ENCODE assay signal across 19 cellular contexts in genomic region chr4:84606645-84607044, GRCh38. TPM values are rescaled to one million over a fixed set of nuclear protein-coding genes. Genes with fewer than 3 reads are reported as not detected.
"Had no signal": no experiment of that assay in that cellular context is flagged by ENCODE, and none has a peak within 500 bp of the region (broad histone marks: within the 10 kb centered on the region; RNA-seq: fewer than 3 reads in every experiment).

No MANE protein-coding gene starts in this region.

- H3K36me3 ChIP-seq: adrenal gland had no signal

- H3K9me3 ChIP-seq: adrenal gland, Peyer's patch had no signal

- H3K27ac ChIP-seq: adrenal gland, Peyer's patch had no signal

- H3K27me3 ChIP-seq: adrenal gland, Peyer's patch had no signal

- DNase-seq: activated CD4-positive, alpha-beta T cell treated with anti-CD3 and anti-CD28 coated beads for 48 hours; activated CD4-positive, alpha-beta T cell treated with anti-CD3 and anti-CD28 coated beads, Interleukin-2, amount 50 U/mL, for 4 hours; activated CD4-positive, CD25-positive, alpha-beta regulatory T cell treated with anti-CD3 and anti-CD28 coated beads, Interleukin-2, amount 50 U/mL, for 72 hours; activated CD8-positive, alpha-beta memory T cell treated with anti-CD3 and anti-CD28 coated beads, Interleukin-2, amount 50 U/mL, for 48 hours; activated CD8-positive, alpha-beta T cell treated with anti-CD3 and anti-CD28 coated beads, Interleukin-2, amount 10 ng/mL, durations not matched to agents 7 days and 5 days; activated naive CD4-positive, alpha-beta T cell treated with anti-CD3 and anti-CD28 coated beads, Interleukin-2, amount 50 U/mL, for 16 hours; activated naive CD8-positive, alpha-beta T cell treated with anti-CD3 and anti-CD28 coated beads, Interleukin-2, amount 10 ng/mL, durations not matched to agents 7 days and 5 days; activated T-cell treated with anti-CD3 and anti-CD28 coated beads, Interleukin-2, amount 50 U/mL, for 1 hour; adrenal gland; anterior cingulate cortex; Karpas-422; NCI-H1417; NCI-H1930; NCI-H2171; NCI-H226; NCI-H526 treated with DMSO at 0.1 percent for 48 hours; Peyer's patch; SHP77 treated with DMSO at 0.1 percent for 48 hours had no signal

- H3K4me3 ChIP-seq: adrenal gland, K562, Peyer's patch had no signal

- H3K4me1 ChIP-seq: adrenal gland, Peyer's patch had no signal

- ATAC-seq: activated CD8-positive, alpha-beta T cell treated with anti-CD3 and anti-CD28 coated beads, Interleukin-2, amount 10 ng/mL, durations not matched to agents 7 days and 5 days; K562 had no signal

RNA-seq across cellular contexts. Expression of gene CDS1, which starts 23.7 kb away (rescaled TPM):
- total RNA-seq: activated CD8-positive, alpha-beta T cell treated with anti-CD3 and anti-CD28 coated beads, Interleukin-2, amount 10 ng/mL, durations not matched to agents 7 days and 5 days had no signal
